Comparison of ENCODE assay signal across 14 cellular contexts in genomic region chr10:13658864-13659685, GRCh38.
DNase-seq lines count a peak whose midpoint lies in the region; ATAC-seq and TF ChIP-seq lines count a peak whose summit lies in the region.
"Had no signal": no experiment of that assay in that cellular context is flagged by ENCODE, and none has a peak within 500 bp of the region (broad histone marks: within the 10 kb centered on the region; RNA-seq: fewer than 3 reads in every experiment).

No MANE protein-coding gene starts in this region.

- WGBS in gastroesophageal sphincter (ENCODE audit: low coverage in 1 of 2), 2 donors = 32 to 39% methylated on average over 3 to 4 of the region's 21 CpGs

- no peak for ATAC-seq in activated CD8-positive, alpha-beta T cell treated with anti-CD3 and anti-CD28 coated beads, Interleukin-2, amount 10 ng/mL, durations not matched to agents 7 days and 5 days
- peak; percentile 36 for ATAC-seq in gastroesophageal sphincter
- ATAC-seq in GM21528 (IDR thresholded peaks at IDR 0.05; ENCODE audit: low FRiP score, unreplicated experiment) = no peak

- peaks cover 0 to 35% (median 9%) of the 10 kb centered on the region in 3 donors for H3K4me1 ChIP-seq in gastroesophageal sphincter
- H3K4me1 ChIP-seq: Caco-2 had no signal

- peaks cover under 1% of the 10 kb centered on the region for H3K27me3 Mint-ChIP-seq in activated CD8-positive, alpha-beta T cell treated with anti-CD3 and anti-CD28 coated beads, Interleukin-2, amount 10 ng/mL, durations not matched to agents 7 days and 5 days (ENCODE audit: low read depth)
- H3K27me3 Mint-ChIP-seq: central memory CD8-positive, alpha-beta T cell; IgD-negative memory B cell had no signal

- H3K36me3 ChIP-seq in gastroesophageal sphincter (peaks cover 0 to 64% of the 10 kb centered on the region in 2 donors), MG63 (peaks cover 12% of the 10 kb centered on the region)

- CTCF ChIA-PET in activated CD8-positive, alpha-beta T cell treated with anti-CD3 and anti-CD28 coated beads, Interleukin-2, amount 10 ng/mL, durations not matched to agents 7 days and 5 days (lab: Charles Lee) = interaction anchor here (0.7 to 2.0 kb wide), 23 partner anchors 8 to 357 kb away, joined by 3 to 17 read pairs (median 3); no protein-coding TSS in a partner anchor

- DNase-seq in GF-D8 (lab: John Stamatoyannopoulos, UW) (peak; percentile 54), pons (ENCODE audit: low spot score) (peak; percentile 38), MG63 (no peak), NCI-H748 (lab: John Stamatoyannopoulos, UW; ENCODE audit: unreplicated experiment) (no peak), T1000 (lab: John Stamatoyannopoulos, UW) (no peak)
- peak; percentile 26 for DNase-seq in activated CD8-positive, alpha-beta T cell treated with anti-CD3 and anti-CD28 coated beads, Interleukin-2, amount 10 ng/mL, durations not matched to agents 7 days and 5 days
- DNase-seq: NCI-H345 had no signal

- H3K4me1 Mint-ChIP-seq in activated CD8-positive, alpha-beta T cell treated with anti-CD3 and anti-CD28 coated beads, Interleukin-2, amount 10 ng/mL, durations not matched to agents 7 days and 5 days (ENCODE audit: low read depth) = peaks cover 28% of the 10 kb centered on the region
- H3K4me1 Mint-ChIP-seq: central memory CD8-positive, alpha-beta T cell had no signal

- no peaks in the 10 kb centered on the region for H3K27me3 ChIP-seq in gastroesophageal sphincter
- no peaks in the 10 kb centered on the region for H3K27me3 ChIP-seq in MG63

- H3K27ac Mint-ChIP-seq in activated CD8-positive, alpha-beta T cell treated with anti-CD3 and anti-CD28 coated beads, Interleukin-2, amount 10 ng/mL, durations not matched to agents 7 days and 5 days = peak overlapping the region; percentile 33
- H3K27ac Mint-ChIP-seq: IgD-negative memory B cell had no signal

- no peaks in the 10 kb centered on the region for H3K9me3 Mint-ChIP-seq in activated CD8-positive, alpha-beta T cell treated with anti-CD3 and anti-CD28 coated beads, Interleukin-2, amount 10 ng/mL, durations not matched to agents 7 days and 5 days (ENCODE audit: insufficient read depth)
- H3K9me3 Mint-ChIP-seq: central memory CD8-positive, alpha-beta T cell; IgD-negative memory B cell; nephron had no signal

- no peak for TF ChIP-seq CTCF in gastroesophageal sphincter (IDR thresholded peaks at IDR 0.05)

- H3K4me3 Mint-ChIP-seq in activated CD8-positive, alpha-beta T cell treated with anti-CD3 and anti-CD28 coated beads, Interleukin-2, amount 10 ng/mL, durations not matched to agents 7 days and 5 days = peak overlapping the region; percentile 25
- H3K4me3 Mint-ChIP-seq: central memory CD8-positive, alpha-beta T cell; nephron had no signal

- no peak for TF ChIP-seq EP300 in gastroesophageal sphincter (IDR thresholded peaks at IDR 0.05)

- peak overlapping the region; percentile 47 to 83 (median 76) for H3K27ac ChIP-seq in gastroesophageal sphincter
- H3K27ac ChIP-seq: thoracic aorta had no signal

- no peak for TF ChIP-seq POLR2A in gastroesophageal sphincter (IDR thresholded peaks at IDR 0.05)

- H3K9me3 ChIP-seq in gastroesophageal sphincter (no peaks in the 10 kb centered on the region), MG63 (no peaks in the 10 kb centered on the region)
- H3K9me3 ChIP-seq: Caco-2, thoracic aorta had no signal

- no peaks in the 10 kb centered on the region for H3K36me3 Mint-ChIP-seq in activated CD8-positive, alpha-beta T cell treated with anti-CD3 and anti-CD28 coated beads, Interleukin-2, amount 10 ng/mL, durations not matched to agents 7 days and 5 days (ENCODE audit: low read depth)

- POLR2A ChIA-PET in activated CD8-positive, alpha-beta T cell treated with anti-CD3 and anti-CD28 coated beads, Interleukin-2, amount 10 ng/mL, durations not matched to agents 7 days and 5 days (lab: Charles Lee) = no interaction called here

- H3K4me3 ChIP-seq in gastroesophageal sphincter (peak overlapping the region in 1 of 2 donors; percentile 21), MG63 (no peak overlapping the region)
- H3K4me3 ChIP-seq: thoracic aorta had no signal

Comparison
In these comparisons a context has a peak if more than half of its experiments do, and no peak if none do; other contexts are left out.
1. DNase-seq: peak in GF-D8 (single experiment), activated CD8-positive, alpha-beta T cell treated with anti-CD3 and anti-CD28 coated beads, Interleukin-2, amount 10 ng/mL, durations not matched to agents 7 days and 5 days (single experiment) and pons (single experiment); none in MG63 (single experiment), NCI-H748 (single experiment) and T1000 (single experiment).